Comparison of ENCODE assay signal across 8 cellular contexts in genomic region chr11:122743949-122744876, GRCh38.
DNase-seq lines count a peak whose midpoint lies in the region; ATAC-seq and TF ChIP-seq lines count a peak whose summit lies in the region.

No MANE protein-coding gene starts in this region.

- no peak overlapping the region for H3K4me3 Mint-ChIP-seq in activated naive CD8-positive, alpha-beta T cell treated with anti-CD3 and anti-CD28 coated beads for 36 hours

- no peaks in the 10 kb centered on the region for H3K9me3 Mint-ChIP-seq in activated naive CD8-positive, alpha-beta T cell treated with anti-CD3 and anti-CD28 coated beads for 36 hours

- no peaks in the 10 kb centered on the region for H3K27me3 Mint-ChIP-seq in activated naive CD8-positive, alpha-beta T cell treated with anti-CD3 and anti-CD28 coated beads for 36 hours

- no peak overlapping the region for H3K4me3 ChIP-seq in GM12865 (ENCODE audit: low read depth, low read length)

- ATAC-seq in HG02852 (IDR thresholded peaks at IDR 0.05; ENCODE audit: unreplicated experiment) (peak; percentile 49), SK-N-SH treated with all-trans-retinoic acid at 6 μM for 48 hours (no peak)

- peaks cover 12% of the 10 kb centered on the region for H3K36me3 Mint-ChIP-seq in activated naive CD8-positive, alpha-beta T cell treated with anti-CD3 and anti-CD28 coated beads for 36 hours

- H3K27ac Mint-ChIP-seq in activated naive CD8-positive, alpha-beta T cell treated with anti-CD3 and anti-CD28 coated beads for 36 hours = no peak overlapping the region

- DNase-seq in GM12865 (ENCODE audit: low read depth) = peak; percentile 73
- peak; percentile 45 to 82 (median 67) for DNase-seq in T-helper 1 cell
- DNase-seq in activated naive CD8-positive, alpha-beta T cell treated with anti-CD3 and anti-CD28 coated beads for 36 hours = peak; percentile 87
- DNase-seq in stimulated activated CD4-positive, alpha-beta T cell treated with anti-CD3 and anti-CD28 coated beads, Interleukin-1b, Interleukin-23, amount 100 ng/mL, for 48 hours = peak; percentile 88
- DNase-seq in DMS53 treated with DMSO at 0.1 percent for 48 hours (lab: John Stamatoyannopoulos, UW; ENCODE audit: unreplicated experiment) = no peak
- no peak for DNase-seq in RKO (ENCODE audit: low spot score)

- TF ChIP-seq CTCF in GM12865 (IDR thresholded peaks at IDR 0.05; ENCODE audit: insufficient read depth, low read depth, low read length, missing control alignments) = no peak

- H3K4me1 Mint-ChIP-seq in activated naive CD8-positive, alpha-beta T cell treated with anti-CD3 and anti-CD28 coated beads for 36 hours = peaks cover 37% of the 10 kb centered on the region

TF ChIP-seq in SK-N-SH treated with all-trans-retinoic acid at 6 μM for 48 hours, 23 proteins besides CTCF, POLR2A, EP300 and RAD21:
- TF ChIP-seq PPARA (CRISPR knock-in tag; IDR thresholded peaks at IDR 0.05; ENCODE audit: borderline replicate concordance) (no peak), TCF4 (CRISPR knock-in tag; IDR thresholded peaks at IDR 0.05; ENCODE audit: borderline replicate concordance) (no peak), RARB (CRISPR knock-in tag; IDR thresholded peaks at IDR 0.05) (no peak), BACH2 (CRISPR knock-in tag; IDR thresholded peaks at IDR 0.05; ENCODE audit: borderline replicate concordance) (no peak), GLIS3 (CRISPR knock-in tag; IDR thresholded peaks at IDR 0.05) (no peak), ESRRG (CRISPR knock-in tag; IDR thresholded peaks at IDR 0.05) (no peak), TSHZ2 (CRISPR knock-in tag; IDR thresholded peaks at IDR 0.05) (no peak), ZNF565 (CRISPR knock-in tag; conservative IDR thresholded peaks at IDR 0.05; ENCODE audit: low read depth) (no peak), ZFP3 (CRISPR knock-in tag; IDR thresholded peaks at IDR 0.05) (no peak), ISL1 (CRISPR knock-in tag; IDR thresholded peaks at IDR 0.05) (no peak), ZNF70 (CRISPR knock-in tag; IDR thresholded peaks at IDR 0.05) (no peak), POU6F1 (CRISPR knock-in tag; IDR thresholded peaks at IDR 0.05; ENCODE audit: borderline replicate concordance, low read depth) (no peak), ZNF8 (CRISPR knock-in tag; IDR thresholded peaks at IDR 0.05) (no peak), ARNTL (CRISPR knock-in tag; IDR thresholded peaks at IDR 0.05; ENCODE audit: borderline replicate concordance, low read depth) (no peak), CREB5 (CRISPR knock-in tag; IDR thresholded peaks at IDR 0.05; ENCODE audit: low read depth) (no peak)

Comparison
In these comparisons a context has a peak if more than half of its experiments do, and no peak if none do; other contexts are left out.
1. DNase-seq: peak in GM12865 (single experiment), T-helper 1 cell (5 of 5), activated naive CD8-positive, alpha-beta T cell treated with anti-CD3 and anti-CD28 coated beads for 36 hours (single experiment) and stimulated activated CD4-positive, alpha-beta T cell treated with anti-CD3 and anti-CD28 coated beads, Interleukin-1b, Interleukin-23, amount 100 ng/mL, for 48 hours (single experiment); none in DMS53 treated with DMSO at 0.1 percent for 48 hours (single experiment) and RKO (single experiment).